In genomic region chr10:95819620-95820329, GRCh38 we compare ENCODE assay signal across 19 cellular contexts.
A peak's percentile ranks its signal among the peaks of the same experiment; 100 is the strongest.
DNase-seq lines count a peak whose midpoint lies in the region; ATAC-seq, FAIRE-seq and TF ChIP-seq lines count a peak whose summit lies in the region.
"Had no signal": no experiment of that assay in that cellular context is flagged by ENCODE, and none has a peak within 500 bp of the region (broad histone marks: within the 10 kb centered on the region; RNA-seq: fewer than 3 reads in every experiment).

No MANE protein-coding gene starts in this region.

- H3K36me3 ChIP-seq in ACC112 (ENCODE audit: insufficient read depth, low read length) (no peaks in the 10 kb centered on the region), left lung (peaks cover 0 to 5% of the 10 kb centered on the region in 2 donors), H7 (replicated peaks; ENCODE audit: control insufficient read depth, insufficient read depth, low read length) (no peaks in the 10 kb centered on the region)
- H3K36me3 ChIP-seq: esophagus muscularis mucosa had no signal

- no peak for TF ChIP-seq POLR2A in GM12892 (IDR thresholded peaks at IDR 0.05; ENCODE audit: low read depth, low read length)

- H3K9me3 Mint-ChIP-seq in activated B cell treated with CpG ODN at 0.5 μM for 24 hours: peaks cover 2% of the 10 kb centered on the region
- H3K9me3 Mint-ChIP-seq: activated naive CD4-positive, alpha-beta T cell treated with anti-CD3 and anti-CD28 coated beads, Interleukin-2, amount 10 ng/mL, durations not matched to agents 7 days and 5 days; central memory CD8-positive, alpha-beta T cell had no signal

- DNase-seq in GM12892 (ENCODE audit: insufficient read length) (no peak), activated B cell treated with CpG ODN at 0.5 μM for 24 hours (no peak), left lung (no peak), NCI-H2227 (lab: John Stamatoyannopoulos, UW; ENCODE audit: unreplicated experiment) (no peak), H7 (no peak), NCI-H526 treated with DMSO at 0.1 percent for 48 hours (lab: John Stamatoyannopoulos, UW) (no peak)
- DNase-seq: activated CD4-positive, alpha-beta T cell treated with anti-CD3 and anti-CD28 coated beads, Interleukin-2, amount 50 U/mL, for 48 hours; activated naive CD4-positive, alpha-beta T cell treated with anti-CD3 and anti-CD28 coated beads, Interleukin-2, amount 10 ng/mL, durations not matched to agents 7 days and 5 days; C1 segment of cervical spinal cord; NCI-H1092 treated with DMSO at 0.1 percent for 48 hours; NCI-H226; T-helper 17 cell had no signal

- H3K27me3 Mint-ChIP-seq in activated B cell treated with CpG ODN at 0.5 μM for 24 hours: no peaks in the 10 kb centered on the region
- H3K27me3 Mint-ChIP-seq: activated naive CD4-positive, alpha-beta T cell treated with anti-CD3 and anti-CD28 coated beads, Interleukin-2, amount 10 ng/mL, durations not matched to agents 7 days and 5 days had no signal

- H3K27ac ChIP-seq in ACC112 (ENCODE audit: low read depth, low read length) (no peak overlapping the region), left lung (peak overlapping the region; percentile 16 to 74)

- ATAC-seq in activated B cell treated with CpG ODN at 0.5 μM for 24 hours (ENCODE audit: low read depth) (peak; percentile 19), left lung (no peak), HG03135 (IDR thresholded peaks at IDR 0.05; ENCODE audit: unreplicated experiment) (no peak)
- ATAC-seq: T-helper 17 cell had no signal

- H3K27ac Mint-ChIP-seq in activated B cell treated with CpG ODN at 0.5 μM for 24 hours: peak overlapping the region; percentile 87
- H3K27ac Mint-ChIP-seq: activated naive CD4-positive, alpha-beta T cell treated with anti-CD3 and anti-CD28 coated beads, Interleukin-2, amount 10 ng/mL, durations not matched to agents 7 days and 5 days; mesothelial cell of epicardium; progenitor cell of endocrine pancreas; T-helper 17 cell had no signal

- CTCF ChIA-PET in activated B cell treated with CpG ODN at 0.5 μM for 24 hours (lab: Charles Lee): interaction anchor here (0.6 to 5.0 kb wide), 9 partner anchors 13 to 125 kb away, joined by 3 to 39 read pairs (median 6); partner anchors contain the start of gene TCTN3

- peak overlapping the region; percentile 68 for H3K4me3 Mint-ChIP-seq in activated B cell treated with CpG ODN at 0.5 μM for 24 hours
- H3K4me3 Mint-ChIP-seq: activated naive CD4-positive, alpha-beta T cell treated with anti-CD3 and anti-CD28 coated beads, Interleukin-2, amount 10 ng/mL, durations not matched to agents 7 days and 5 days; central memory CD8-positive, alpha-beta T cell; mesothelial cell of epicardium; T-helper 17 cell had no signal

- peak; percentile 90 for FAIRE-seq in GM12892 (lab: Jason Lieb, UNC)
- FAIRE-seq: HTR-8/SVneo had no signal

- TF ChIP-seq CTCF in activated B cell treated with CpG ODN at 0.5 μM for 24 hours (IDR thresholded peaks at IDR 0.05): no peak
- TF ChIP-seq CTCF in left lung (IDR thresholded peaks at IDR 0.05): no peak

- POLR2A ChIA-PET in activated B cell treated with CpG ODN at 0.5 μM for 24 hours (lab: Charles Lee): interaction anchor here (0.9 to 7.5 kb wide), 10 partner anchors 9 to 126 kb away, joined by 3 to 167 read pairs (median 6); partner anchors contain the start of genes ENTPD1 and TCTN3

- H3K9me3 ChIP-seq in left lung: peaks cover 0 to 2% of the 10 kb centered on the region in 2 donors
- H3K9me3 ChIP-seq: esophagus muscularis mucosa had no signal

- H3K4me1 ChIP-seq in ACC112 (ENCODE audit: control insufficient read depth, insufficient read depth, low read length, unreplicated experiment) (peaks cover 20% of the 10 kb centered on the region), left lung (peaks cover 5 to 41% of the 10 kb centered on the region in 2 donors)

- intact Hi-C loops in activated B cell treated with CpG ODN at 0.5 μM for 24 hours (cut with micrococcal nuclease) (loop anchor here (1.0 kb wide), 5 partner anchors 13 to 125 kb away; partner anchors contain the start of gene ENTPD1), left lung (cut with DNase I) (no loop called here)

- H3K79me2 ChIP-seq in ACC112 (ENCODE audit: control insufficient read depth, insufficient read depth, low read length, unreplicated experiment): no peaks in the 10 kb centered on the region

- H2AFZ ChIP-seq in ACC112 (ENCODE audit: low read length, unreplicated experiment): peak overlapping the region; percentile 43

- H3K4me3 ChIP-seq in ACC112 (ENCODE audit: low read depth, low read length) (no peak overlapping the region), left lung (no peak overlapping the region), H7 (ENCODE audit: insufficient read depth, low read depth, low read length) (no peak overlapping the region)
- H3K4me3 ChIP-seq: esophagus muscularis mucosa had no signal

- H3K27me3 ChIP-seq in ACC112 (ENCODE audit: insufficient read depth, low read length) (no peaks in the 10 kb centered on the region), left lung (no peaks in the 10 kb centered on the region), H7 (ENCODE audit: control insufficient read depth, insufficient read depth, low read length) (no peaks in the 10 kb centered on the region)
- H3K27me3 ChIP-seq: esophagus muscularis mucosa had no signal

- peaks cover 48% of the 10 kb centered on the region for H3K36me3 Mint-ChIP-seq in activated B cell treated with CpG ODN at 0.5 μM for 24 hours (ENCODE audit: low read depth)
- H3K36me3 Mint-ChIP-seq: activated naive CD4-positive, alpha-beta T cell treated with anti-CD3 and anti-CD28 coated beads, Interleukin-2, amount 10 ng/mL, durations not matched to agents 7 days and 5 days; mesothelial cell of epicardium had no signal

- H3K4me1 Mint-ChIP-seq in activated B cell treated with CpG ODN at 0.5 μM for 24 hours: peaks cover 86% of the 10 kb centered on the region
- H3K4me1 Mint-ChIP-seq: central memory CD8-positive, alpha-beta T cell; mesothelial cell of epicardium had no signal
